30 cellular contexts compared by ENCODE assay signal in the genomic region with DNA sequence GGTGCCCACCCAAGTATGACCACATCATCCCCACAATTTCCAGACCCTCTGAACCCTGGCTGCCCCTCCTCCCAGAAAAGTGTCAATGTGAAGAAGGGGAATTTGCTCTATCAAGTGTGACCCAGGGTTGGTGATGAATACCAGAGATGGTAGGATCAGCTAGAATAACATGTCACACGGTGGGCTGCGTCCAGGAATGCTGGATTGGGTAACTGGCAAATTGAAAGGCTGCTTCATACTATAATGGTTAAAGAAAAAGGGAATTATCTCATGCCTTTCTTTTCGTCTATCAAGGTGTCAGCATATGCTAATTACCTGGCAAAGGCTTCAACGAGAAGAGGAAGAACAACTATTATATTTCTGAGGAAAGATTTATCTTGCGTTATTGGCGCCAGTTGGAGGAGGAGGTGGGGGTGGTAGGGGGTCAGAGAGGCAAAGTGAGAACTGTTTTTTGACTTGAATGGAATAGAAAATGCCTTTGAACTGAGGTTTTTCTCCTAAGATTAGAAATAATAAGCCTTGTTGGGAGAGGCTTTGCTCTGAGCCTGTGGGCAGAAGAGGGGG.
"Had no signal": no experiment of that assay in that cellular context is flagged by ENCODE, and none has a peak within 500 bp of the region (broad histone marks: within the 10 kb centered on the region; RNA-seq: fewer than 3 reads in every experiment).

No MANE protein-coding gene starts in this region.

- H3K27ac Mint-ChIP-seq: naive thymus-derived CD8-positive, alpha-beta T cell; neural progenitor cell; progenitor cell of endocrine pancreas; stimulated activated naive CD8-positive, alpha-beta T cell treated with anti-CD3 and anti-CD28 coated beads, Interleukin-15, Interleukin-2, amounts not matched to agents 100 ng/mL and 50 ng/mL, for 24 hours had no signal

- H3K4me3 ChIP-seq: heart right ventricle, hepatocyte, left lung, lung, neural progenitor cell, skin epidermis, suprapubic skin, thoracic aorta, tibial artery, upper lobe of right lung had no signal

- H3K27me3 ChIP-seq: suprapubic skin had no signal

- H3K4me1 ChIP-seq: neural progenitor cell, tibial artery had no signal

- H3K4me1 Mint-ChIP-seq: naive thymus-derived CD8-positive, alpha-beta T cell; nephron had no signal

- DNase-seq: heart right ventricle; islet precursor cell; left cardiac atrium; left lung; mesendoderm; midbrain; naive thymus-derived CD8-positive, alpha-beta T cell; occipital lobe; retina; right cardiac atrium; stimulated activated CD4-positive, alpha-beta T cell treated with anti-CD3 and anti-CD28 coated beads, Interleukin-12 subunit alpha, Interleukin-12 subunit beta, amount 100 ng/mL, for 4 hours; stimulated activated CD4-positive, alpha-beta T cell treated with anti-CD3 and anti-CD28 coated beads, Interleukin-15, amount 100 ng/mL, for 24 hours; stimulated activated CD4-positive, alpha-beta T cell treated with anti-CD3 and anti-CD28 coated beads, Interleukin-2, amount 100 ng/mL, for 24 hours; stimulated activated CD4-positive, alpha-beta T cell treated with anti-CD3 and anti-CD28 coated beads, Interleukin-4, amount 100 ng/mL, for 1 hour; stimulated activated naive CD4-positive, alpha-beta T cell; tibial artery; trophoblast cell; upper lobe of right lung had no signal

- H3K27ac ChIP-seq: heart right ventricle, hepatocyte, left lung, neural progenitor cell, neutrophil, parathyroid adenoma, skin epidermis, suprapubic skin, thoracic aorta, tibial artery, upper lobe of right lung had no signal

- H3K36me3 ChIP-seq: heart right ventricle, left lung, neural progenitor cell, neutrophil, suprapubic skin, thoracic aorta, tibial artery, upper lobe of right lung had no signal

- H3K4me3 Mint-ChIP-seq: naive thymus-derived CD8-positive, alpha-beta T cell; nephron; neural progenitor cell; stimulated activated naive CD8-positive, alpha-beta T cell treated with anti-CD3 and anti-CD28 coated beads, Interleukin-15, Interleukin-2, amounts not matched to agents 100 ng/mL and 50 ng/mL, for 24 hours had no signal

- H3K36me3 Mint-ChIP-seq: naive thymus-derived CD8-positive, alpha-beta T cell; neural progenitor cell had no signal

- H3K9me3 ChIP-seq: heart right ventricle, left lung, neutrophil, suprapubic skin, thoracic aorta, tibial artery, upper lobe of right lung had no signal

- H3K9me3 Mint-ChIP-seq: naive thymus-derived CD8-positive, alpha-beta T cell; nephron; neural progenitor cell; stimulated activated naive CD8-positive, alpha-beta T cell treated with anti-CD3 and anti-CD28 coated beads, Interleukin-15, Interleukin-2, amounts not matched to agents 100 ng/mL and 50 ng/mL, for 24 hours had no signal

- ATAC-seq: heart right ventricle; left cardiac atrium; left lung; naive thymus-derived CD8-positive, alpha-beta T cell; right cardiac atrium; sciatic nerve; upper lobe of right lung had no signal
